Comparison of ENCODE assay signal across 22 cellular contexts in genomic region chr6:71737953-71738352, GRCh38.
"Had no signal": no experiment of that assay in that cellular context is flagged by ENCODE, and none has a peak within 500 bp of the region (broad histone marks: within the 10 kb centered on the region; RNA-seq: fewer than 3 reads in every experiment).

No MANE protein-coding gene starts in this region.

- H3K36me3 Mint-ChIP-seq: activated CD8-positive, alpha-beta memory T cell treated with anti-CD3 and anti-CD28 coated beads, Interleukin-2, amount 10 ng/mL, durations not matched to agents 7 days and 5 days; activated naive CD4-positive, alpha-beta T cell treated with anti-CD3 and anti-CD28 coated beads, Interleukin-2, amount 50 U/mL, for 24 hours; stimulated activated memory B cell treated with anti-CD40 and anti-IgM and Interleukin-4, amounts not matched to agents 10 μg/mL and 1 μg/mL and 100 μg/mL, for 72 hours had no signal

- H3K4me1 Mint-ChIP-seq: activated CD4-positive, alpha-beta T cell treated with anti-CD3 and anti-CD28 coated beads, Interleukin-2, amount 10 ng/mL, durations not matched to agents 7 days and 5 days; activated CD8-positive, alpha-beta memory T cell treated with anti-CD3 and anti-CD28 coated beads, Interleukin-2, amount 10 ng/mL, durations not matched to agents 7 days and 5 days; activated naive CD4-positive, alpha-beta T cell treated with anti-CD3 and anti-CD28 coated beads, Interleukin-2, amount 50 U/mL, for 24 hours; stimulated activated memory B cell treated with anti-CD40 and anti-IgM and Interleukin-4, amounts not matched to agents 10 μg/mL and 1 μg/mL and 100 μg/mL, for 72 hours had no signal

- H3K27ac Mint-ChIP-seq: activated CD4-positive, alpha-beta T cell treated with anti-CD3 and anti-CD28 coated beads, Interleukin-2, amount 10 ng/mL, durations not matched to agents 7 days and 5 days; activated CD8-positive, alpha-beta memory T cell treated with anti-CD3 and anti-CD28 coated beads, Interleukin-2, amount 10 ng/mL, durations not matched to agents 7 days and 5 days; activated CD8-positive, alpha-beta T cell treated with anti-CD3 and anti-CD28 coated beads for 36 hours; activated naive CD4-positive, alpha-beta T cell treated with anti-CD3 and anti-CD28 coated beads, Interleukin-2, amount 50 U/mL, for 24 hours; activated T-helper 1 cell treated with anti-CD3 and anti-CD28 coated beads, Interleukin-12 subunit alpha, Interleukin-12 subunit beta, Interleukin-2, Interleukin-4 antibody, amounts not matched to agents 30 ng/mL and 10 ng/mL and 1 ng/mL, durations not matched to agents 14 hours and 24 hours and 36 hours; stimulated activated memory B cell treated with anti-CD40 and anti-IgM and Interleukin-4, amounts not matched to agents 10 μg/mL and 1 μg/mL and 100 μg/mL, for 72 hours had no signal

- DNase-seq: activated CD4-positive, alpha-beta T cell treated with anti-CD3 and anti-CD28 coated beads, Interleukin-2, amount 10 ng/mL, durations not matched to agents 7 days and 5 days; activated CD4-positive, CD25-positive, alpha-beta regulatory T cell treated with anti-CD3 and anti-CD28 coated beads, Interleukin-2, amount 50 U/mL, for 72 hours; activated CD8-positive, alpha-beta memory T cell treated with anti-CD3 and anti-CD28 coated beads, Interleukin-2, amount 10 ng/mL, durations not matched to agents 7 days and 5 days; activated CD8-positive, alpha-beta T cell treated with anti-CD3 and anti-CD28 coated beads for 36 hours; activated gamma-delta T cell treated with Interleukin-2 at 50 U/mL for 16 hours; aorta; brain microvascular endothelial cell; caudate nucleus; dermis blood vessel endothelial cell; effector CD8-positive, alpha-beta T cell; foreskin keratinocyte; lower lobe of right lung; mesendoderm; mucosa of descending colon; nucleus accumbens; right lobe of liver; transverse colon; WERI-Rb-1 had no signal

- ATAC-seq: activated CD8-positive, alpha-beta memory T cell treated with anti-CD3 and anti-CD28 coated beads, Interleukin-2, amount 10 ng/mL, durations not matched to agents 7 days and 5 days; activated CD8-positive, alpha-beta T cell treated with anti-CD3 and anti-CD28 coated beads for 36 hours; foreskin keratinocyte; left lobe of liver; lower lobe of right lung; mucosa of descending colon; right lobe of liver; stimulated activated memory B cell treated with anti-CD40 and anti-IgM and Interleukin-4, amounts not matched to agents 10 μg/mL and 1 μg/mL and 100 μg/mL, for 72 hours had no signal

- H3K27me3 Mint-ChIP-seq: activated CD4-positive, alpha-beta T cell treated with anti-CD3 and anti-CD28 coated beads, Interleukin-2, amount 10 ng/mL, durations not matched to agents 7 days and 5 days; activated CD8-positive, alpha-beta memory T cell treated with anti-CD3 and anti-CD28 coated beads, Interleukin-2, amount 10 ng/mL, durations not matched to agents 7 days and 5 days; activated CD8-positive, alpha-beta T cell treated with anti-CD3 and anti-CD28 coated beads for 36 hours; activated naive CD4-positive, alpha-beta T cell treated with anti-CD3 and anti-CD28 coated beads, Interleukin-2, amount 50 U/mL, for 24 hours; stimulated activated memory B cell treated with anti-CD40 and anti-IgM and Interleukin-4, amounts not matched to agents 10 μg/mL and 1 μg/mL and 100 μg/mL, for 72 hours had no signal

- H3K4me3 Mint-ChIP-seq: activated CD4-positive, alpha-beta T cell treated with anti-CD3 and anti-CD28 coated beads, Interleukin-2, amount 10 ng/mL, durations not matched to agents 7 days and 5 days; activated CD8-positive, alpha-beta memory T cell treated with anti-CD3 and anti-CD28 coated beads, Interleukin-2, amount 10 ng/mL, durations not matched to agents 7 days and 5 days; activated CD8-positive, alpha-beta T cell treated with anti-CD3 and anti-CD28 coated beads for 36 hours; activated naive CD4-positive, alpha-beta T cell treated with anti-CD3 and anti-CD28 coated beads, Interleukin-2, amount 50 U/mL, for 24 hours; activated T-helper 1 cell treated with anti-CD3 and anti-CD28 coated beads, Interleukin-12 subunit alpha, Interleukin-12 subunit beta, Interleukin-2, Interleukin-4 antibody, amounts not matched to agents 30 ng/mL and 10 ng/mL and 1 ng/mL, durations not matched to agents 14 hours and 24 hours and 36 hours; stimulated activated memory B cell treated with anti-CD40 and anti-IgM and Interleukin-4, amounts not matched to agents 10 μg/mL and 1 μg/mL and 100 μg/mL, for 72 hours had no signal

- H3K9me3 Mint-ChIP-seq: activated CD4-positive, alpha-beta T cell treated with anti-CD3 and anti-CD28 coated beads, Interleukin-2, amount 10 ng/mL, durations not matched to agents 7 days and 5 days; activated CD8-positive, alpha-beta T cell treated with anti-CD3 and anti-CD28 coated beads for 36 hours; activated naive CD4-positive, alpha-beta T cell treated with anti-CD3 and anti-CD28 coated beads, Interleukin-2, amount 50 U/mL, for 24 hours; activated T-helper 1 cell treated with anti-CD3 and anti-CD28 coated beads, Interleukin-12 subunit alpha, Interleukin-12 subunit beta, Interleukin-2, Interleukin-4 antibody, amounts not matched to agents 30 ng/mL and 10 ng/mL and 1 ng/mL, durations not matched to agents 14 hours and 24 hours and 36 hours; stimulated activated memory B cell treated with anti-CD40 and anti-IgM and Interleukin-4, amounts not matched to agents 10 μg/mL and 1 μg/mL and 100 μg/mL, for 72 hours had no signal
